In the genomic region with DNA sequence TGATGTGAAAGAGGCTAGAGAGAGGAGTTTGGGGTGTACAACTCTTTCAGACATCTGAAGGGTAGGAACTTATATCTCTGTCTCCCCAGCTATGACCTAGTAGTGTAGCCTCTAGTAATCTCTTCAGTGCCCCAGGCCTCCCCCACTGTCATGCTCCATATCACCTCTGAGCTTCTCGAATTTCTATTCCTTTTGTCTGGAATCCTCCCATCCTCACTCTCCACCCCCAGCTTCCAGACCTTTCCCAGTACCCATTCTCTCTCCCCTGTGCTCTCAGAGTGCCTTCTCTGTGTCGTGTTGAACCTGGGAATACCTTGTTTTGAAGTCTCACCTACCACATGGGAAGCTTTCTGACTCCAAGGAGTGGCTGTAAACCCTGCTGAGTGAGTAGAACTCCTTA, we compare ENCODE assay signal across 22 cellular contexts. TPM values are rescaled to one million over a fixed set of nuclear protein-coding genes. Genes with fewer than 3 reads are reported as not detected.
"Had no signal": no experiment of that assay in that cellular context is flagged by ENCODE, and none has a peak within 500 bp of the region (broad histone marks: within the 10 kb centered on the region; RNA-seq: fewer than 3 reads in every experiment).

No MANE protein-coding gene starts in this region.

- H3K9me3 ChIP-seq: colonic mucosa, heart left ventricle, left lung, psoas muscle, right lobe of liver, tibial artery, upper lobe of left lung, uterus had no signal

- H3K36me3 Mint-ChIP-seq: naive thymus-derived CD4-positive, alpha-beta T cell; stimulated activated memory B cell treated with anti-CD40 and anti-IgM and Interleukin-4, amounts not matched to agents 10 μg/mL and 1 μg/mL and 100 μg/mL, for 72 hours had no signal

- H3K4me3 ChIP-seq: colonic mucosa, heart left ventricle, left lung, lung, psoas muscle, right lobe of liver, tibial artery, upper lobe of left lung, uterus had no signal

- H3K9ac ChIP-seq: parathyroid adenoma had no signal

- H3K9me3 Mint-ChIP-seq: stimulated activated memory B cell treated with anti-CD40 and anti-IgM and Interleukin-4, amounts not matched to agents 10 μg/mL and 1 μg/mL and 100 μg/mL, for 72 hours; stimulated activated naive CD8-positive, alpha-beta T cell treated with anti-CD3 and anti-CD28 coated beads, Interleukin-15, Interleukin-2, amounts not matched to agents 100 ng/mL and 50 ng/mL, for 24 hours had no signal

- H2AFZ ChIP-seq: parathyroid adenoma had no signal

- H3K27me3 ChIP-seq: right lobe of liver, tibial artery, uterus had no signal

- ATAC-seq: esophagus mucosa; heart left ventricle; left lung; naive thymus-derived CD4-positive, alpha-beta T cell; psoas muscle; right lobe of liver; stimulated activated memory B cell treated with anti-CD40 and anti-IgM and Interleukin-4, amounts not matched to agents 10 μg/mL and 1 μg/mL and 100 μg/mL, for 72 hours had no signal

- DNase-seq: colonic mucosa; dermis blood vessel endothelial cell; heart left ventricle; hippocampal formation; islet precursor cell; left lung; naive thymus-derived CD4-positive, alpha-beta T cell; occipital lobe; psoas muscle; retina; right lobe of liver; stimulated activated CD4-positive, alpha-beta T cell treated with anti-CD3 and anti-CD28 coated beads, Interleukin-4, amount 100 ng/mL, for 24 hours; tibial artery; upper lobe of left lung; uterus had no signal

- H3K27ac ChIP-seq: colonic mucosa, left lung, parathyroid adenoma, psoas muscle, right lobe of liver, tibial artery, upper lobe of left lung, uterus had no signal

- H3K27ac Mint-ChIP-seq: stimulated activated memory B cell treated with anti-CD40 and anti-IgM and Interleukin-4, amounts not matched to agents 10 μg/mL and 1 μg/mL and 100 μg/mL, for 72 hours; stimulated activated naive CD8-positive, alpha-beta T cell treated with anti-CD3 and anti-CD28 coated beads, Interleukin-15, Interleukin-2, amounts not matched to agents 100 ng/mL and 50 ng/mL, for 24 hours had no signal

- H3K36me3 ChIP-seq: colonic mucosa, heart left ventricle, left lung, right lobe of liver, tibial artery, upper lobe of left lung, uterus had no signal

- H3K4me3 Mint-ChIP-seq: stimulated activated memory B cell treated with anti-CD40 and anti-IgM and Interleukin-4, amounts not matched to agents 10 μg/mL and 1 μg/mL and 100 μg/mL, for 72 hours; stimulated activated naive CD8-positive, alpha-beta T cell treated with anti-CD3 and anti-CD28 coated beads, Interleukin-15, Interleukin-2, amounts not matched to agents 100 ng/mL and 50 ng/mL, for 24 hours had no signal

- H3K79me2 ChIP-seq: parathyroid adenoma had no signal

- H3K4me1 ChIP-seq: colonic mucosa, parathyroid adenoma, psoas muscle had no signal

RNA-seq across cellular contexts. Expression of gene RBPMS2, which starts 3.6 kb away (rescaled TPM):
- total RNA-seq: dermis blood vessel endothelial cell, fibroblast of lung, occipital lobe, temporal lobe had no signal
- polyA plus RNA-seq: naive thymus-derived CD4-positive, alpha-beta T cell had no signal

RNA-seq across cellular contexts. Expression of gene PIF1, which starts 46.4 kb away (rescaled TPM):
- polyA plus RNA-seq: naive thymus-derived CD4-positive, alpha-beta T cell had no signal
